Comparison of ENCODE assay signal across 9 cellular contexts in the genomic region with DNA sequence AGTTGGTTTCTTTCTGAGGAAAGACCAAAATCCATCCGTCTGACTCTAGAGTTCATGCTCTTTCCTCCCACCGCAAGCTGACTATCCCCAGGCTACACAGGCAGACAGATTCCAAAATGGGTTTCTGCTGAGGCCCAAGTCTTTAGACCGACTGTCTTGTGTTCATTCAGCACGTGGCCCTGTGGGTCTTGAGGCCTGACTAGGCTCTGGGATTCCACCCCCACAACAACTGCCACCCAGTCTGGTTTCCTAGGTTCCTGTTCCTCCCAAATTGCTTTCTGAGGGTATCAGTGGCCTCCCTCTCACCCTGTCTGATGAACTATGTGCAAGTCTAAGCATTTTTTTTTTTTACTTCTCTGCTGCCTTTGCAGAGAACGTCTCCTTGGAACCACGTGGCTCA.
"Had no signal": no experiment of that assay in that cellular context is flagged by ENCODE, and none has a peak within 500 bp of the region (broad histone marks: within the 10 kb centered on the region; RNA-seq: fewer than 3 reads in every experiment).

No MANE protein-coding gene starts in this region.

- H3K36me3 ChIP-seq: ascending aorta, esophagus muscularis mucosa, tibial nerve had no signal

- DNase-seq: activated CD4-positive, alpha-beta T cell treated with anti-CD3 and anti-CD28 coated beads, Interleukin-2, amount 50 U/mL, for 1 hour; activated effector memory CD4-positive, alpha-beta T cell treated with Interleukin-2 at 50 U/mL for 16 hours; activated T-cell treated with anti-CD3 and anti-CD28 coated beads, Interleukin-2, amount 50 U/mL, for 1 hour; left colon; mesenchymal stem cell; stimulated activated CD4-positive, alpha-beta T cell treated with anti-CD3 and anti-CD28 coated beads, Interleukin-15, amount 100 ng/mL, for 24 hours had no signal

- H3K4me3 ChIP-seq: ascending aorta, esophagus muscularis mucosa, tibial nerve had no signal

- H3K27me3 ChIP-seq: ascending aorta had no signal

- H3K27ac ChIP-seq: ascending aorta, esophagus muscularis mucosa, tibial nerve had no signal
